Comparison of ENCODE assay signal across 7 cellular contexts in the genomic region with DNA sequence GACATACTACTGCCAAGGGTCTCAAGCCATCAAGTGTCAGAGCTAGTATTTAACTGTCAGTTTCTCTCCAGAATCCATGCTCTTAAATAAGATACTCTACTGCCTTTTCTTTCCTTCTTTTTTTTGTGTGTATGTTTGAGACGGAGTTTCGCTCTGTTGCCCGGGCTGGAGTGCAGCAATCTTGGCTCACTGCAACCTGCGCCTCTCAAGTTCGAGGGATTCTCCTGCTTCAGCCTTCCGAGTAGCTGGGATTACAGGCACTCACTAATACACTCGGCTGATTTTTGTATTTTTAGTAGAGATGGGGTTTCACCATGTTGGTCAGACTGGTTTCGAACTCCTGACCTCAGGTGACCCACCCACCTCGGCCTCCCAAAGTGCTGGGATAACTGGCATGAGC. TPM values are rescaled to one million over a fixed set of nuclear protein-coding genes. Genes with fewer than 3 reads are reported as not detected.
A peak's percentile ranks its signal among the peaks of the same experiment; 100 is the strongest.
DNase-seq lines count a peak whose midpoint lies in the region; ATAC-seq and TF ChIP-seq lines count a peak whose summit lies in the region.
"Not testable (repeated sequence)": the region's sequence is repeated elsewhere in the genome, so short reads cannot be mapped to it uniquely, and the experiment has no call there.

No MANE protein-coding gene starts in this region.

- not testable (repeated sequence) for ATAC-seq in memory B cell (ENCODE audit: low read depth)

- peaks cover 39% of the 10 kb centered on the region for H3K36me3 ChIP-seq in WERI-Rb-1
- H3K36me3 ChIP-seq in ascending aorta: peaks cover 7 to 21% of the 10 kb centered on the region in 2 donors
- H3K36me3 ChIP-seq in stomach smooth muscle (ENCODE audit: control insufficient read depth in 2 of 2, insufficient read depth in 2 of 2, low read length in 2 of 2): not testable (repeated sequence)

- H3K4me1 Mint-ChIP-seq in memory B cell (peaks cover 38% of the 10 kb centered on the region), progenitor cell of endocrine pancreas (ENCODE audit: low read depth) (peaks cover 27% of the 10 kb centered on the region)

- H3K4me3 ChIP-seq in WERI-Rb-1 (ENCODE audit: low read depth, low read length); fibroblast of the aortic adventitia (ENCODE audit: low read depth, low read length): not testable (repeated sequence)
- H3K4me3 ChIP-seq in ascending aorta: peak overlapping the region in 1 of 2 donors; percentile 33
- peak overlapping the region; percentile 3 to 35 for H3K4me3 ChIP-seq in stomach smooth muscle (ENCODE audit: low read length in 2 of 2)

- H3K9me3 Mint-ChIP-seq in memory B cell; progenitor cell of endocrine pancreas (ENCODE audit: low read depth): not testable (repeated sequence)

- DNase-seq in DMS79 (lab: John Stamatoyannopoulos, UW) (peak; percentile 11), fibroblast of the aortic adventitia (ENCODE audit: low read depth) (peak; percentile 19)
- not testable (repeated sequence) for DNase-seq in WERI-Rb-1; ascending aorta (ENCODE audit: low spot score in 2 of 2); memory B cell (ENCODE audit: low spot score in 2 of 2); progenitor cell of endocrine pancreas (ENCODE audit: low spot score, unreplicated experiment)

- peaks cover 13% of the 10 kb centered on the region for H3K36me3 Mint-ChIP-seq in memory B cell
- H3K36me3 Mint-ChIP-seq in progenitor cell of endocrine pancreas (ENCODE audit: insufficient read depth): not testable (repeated sequence)

- H3K27ac Mint-ChIP-seq in memory B cell: peak overlapping the region; percentile 86
- peak overlapping the region; percentile 90 for H3K27ac Mint-ChIP-seq in progenitor cell of endocrine pancreas

- intact Hi-C loops in ascending aorta (cut with DNase I): not testable (repeated sequence)

- peak overlapping the region in 1 of 2 donors; percentile 7 for H3K9ac ChIP-seq in stomach smooth muscle (ENCODE audit: low read length in 2 of 2)

- H3K27ac ChIP-seq in WERI-Rb-1 (0 out of 2 replicates have a peak overlapping the region, but pooled peaks have one; percentile 0), ascending aorta (peak overlapping the region; percentile 26 to 67), stomach smooth muscle (ENCODE audit: low read length) (peak overlapping the region; percentile 37)

- not testable (repeated sequence) for TF ChIP-seq CTCF in WERI-Rb-1 (IDR thresholded peaks at IDR 0.05; ENCODE audit: low read depth, low read length); ascending aorta (IDR thresholded peaks at IDR 0.05); fibroblast of the aortic adventitia (IDR thresholded peaks at IDR 0.05; ENCODE audit: insufficient read depth, low read length); progenitor cell of endocrine pancreas (IDR thresholded peaks at IDR 0.05; ENCODE audit: unreplicated experiment)

- not testable (repeated sequence) for H3K27me3 ChIP-seq in WERI-Rb-1 (ENCODE audit: insufficient read depth, low read depth, severe bottlenecking); ascending aorta; stomach smooth muscle (ENCODE audit: control insufficient read depth in 1 of 2, insufficient read depth in 2 of 2, low read length in 2 of 2)

- not testable (repeated sequence) for H3K9me3 ChIP-seq in WERI-Rb-1 (ENCODE audit: severe bottlenecking); ascending aorta; stomach smooth muscle (ENCODE audit: control insufficient read depth in 2 of 2, low read length in 2 of 2)

- H3K4me3 Mint-ChIP-seq in memory B cell: peak overlapping the region; percentile 21
- not testable (repeated sequence) for H3K4me3 Mint-ChIP-seq in progenitor cell of endocrine pancreas (ENCODE audit: low read depth)

- H3K27me3 Mint-ChIP-seq in memory B cell, progenitor cell of endocrine pancreas: not testable (repeated sequence)

- H3K4me1 ChIP-seq in ascending aorta (peaks cover 4 to 47% of the 10 kb centered on the region in 2 donors), stomach smooth muscle (ENCODE audit: control insufficient read depth, insufficient read depth, low read length) (peaks cover 36% of the 10 kb centered on the region)

RNA-seq across cellular contexts. Expression of gene RHOA, which starts 6.2 kb away (rescaled TPM):
- total RNA-seq in ascending aorta (426 TPM), fibroblast of the aortic adventitia (ENCODE audit: low replicate concordance) (643 and 840 TPM in 2 replicates), progenitor cell of endocrine pancreas (289 and 301 TPM in 2 replicates)

RNA-seq across cellular contexts. Expression of gene TCTA, which starts 6.7 kb away (rescaled TPM):
- total RNA-seq in ascending aorta: 51.5 TPM
- total RNA-seq in fibroblast of the aortic adventitia (ENCODE audit: low replicate concordance): 22.7 and 27.8 TPM in 2 replicates
- total RNA-seq in progenitor cell of endocrine pancreas: 18.0 and 18.8 TPM in 2 replicates

RNA-seq across cellular contexts. Expression of gene AMT, which starts 16.7 kb away (rescaled TPM):
- not detected for total RNA-seq in ascending aorta
- 0.63 and 3.3 TPM in 2 replicates for total RNA-seq in fibroblast of the aortic adventitia (ENCODE audit: low replicate concordance)
- total RNA-seq in progenitor cell of endocrine pancreas: 29.8 and 32.8 TPM in 2 replicates

RNA-seq across cellular contexts. Expression of gene NICN1, which starts 23.6 kb away (rescaled TPM):
- total RNA-seq in ascending aorta (2.2 TPM), fibroblast of the aortic adventitia (ENCODE audit: low replicate concordance) (2.8 and 6.0 TPM in 2 replicates), progenitor cell of endocrine pancreas (23.7 and 23.8 TPM in 2 replicates)

RNA-seq across cellular contexts. Expression of gene GPX1, which starts 47.4 kb away (rescaled TPM):
- 422 TPM for total RNA-seq in ascending aorta
- total RNA-seq in fibroblast of the aortic adventitia (ENCODE audit: low replicate concordance): 167 and 295 TPM in 2 replicates
- 130 TPM in 2 replicates for total RNA-seq in progenitor cell of endocrine pancreas
